In the genomic region with DNA sequence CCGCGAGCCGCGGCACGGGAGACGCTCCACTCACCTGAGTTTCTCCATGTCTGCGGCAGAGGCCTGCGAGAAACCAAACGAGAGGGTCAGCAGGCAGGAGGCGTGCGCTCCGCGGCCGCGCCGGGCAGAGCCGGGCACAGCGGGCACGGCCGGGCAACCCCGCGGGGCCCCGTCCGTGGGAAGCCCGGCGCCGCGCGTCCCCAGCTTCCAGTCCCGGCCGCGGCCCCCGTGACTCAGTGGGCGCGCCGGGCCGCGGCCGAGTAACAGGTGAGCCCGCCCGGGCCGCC, we compare ENCODE assay signal across 16 cellular contexts. TPM values are rescaled to one million over a fixed set of nuclear protein-coding genes. Genes with fewer than 3 reads are reported as not detected.
DNase-seq lines count a peak whose midpoint lies in the region; ATAC-seq, FAIRE-seq and TF ChIP-seq lines count a peak whose summit lies in the region.
"Had no signal": no experiment of that assay in that cellular context is flagged by ENCODE, and none has a peak within 500 bp of the region (broad histone marks: within the 10 kb centered on the region; RNA-seq: fewer than 3 reads in every experiment).

No MANE protein-coding gene starts in this region.

- no peak for FAIRE-seq in GM12891 (lab: Jason Lieb, UNC)
- FAIRE-seq: H54 had no signal

- peak overlapping the region; percentile 58 to 59; a peak in 3 of 4 replicates for H3K4me3 ChIP-seq in SK-N-SH (ENCODE audit: low read depth in 2 of 2, low read length in 1 of 2)
- peak overlapping the region; percentile 28 to 72 for H3K4me3 ChIP-seq in body of pancreas
- H3K4me3 ChIP-seq in lower lobe of right lung = peak overlapping the region; percentile 56
- peak overlapping the region; percentile 12 to 31 for H3K4me3 ChIP-seq in tibial artery
- H3K4me3 ChIP-seq in aorta (ENCODE audit: low read length in 2 of 2) = peak overlapping the region in 1 of 2 donors; percentile 33

- TF ChIP-seq RAD21 in SK-N-SH (IDR thresholded peaks at IDR 0.05; ENCODE audit: low read length) = no peak

- H3K36me3 ChIP-seq in SK-N-SH (replicated peaks in 1 of 2; ENCODE audit: control insufficient read depth in 1 of 2, insufficient read depth in 2 of 2, low read length in 1 of 2) (no peaks in the 10 kb centered on the region), body of pancreas (replicated peaks in 1 of 2; ENCODE audit: insufficient read depth in 1 of 2, low read depth in 2 of 2) (no peaks in the 10 kb centered on the region), lower lobe of right lung (no peaks in the 10 kb centered on the region), tibial artery (no peaks in the 10 kb centered on the region), aorta (ENCODE audit: control insufficient read depth in 1 of 2, insufficient read depth in 2 of 2, low read length in 1 of 2) (no peaks in the 10 kb centered on the region)

- no peak overlapping the region for H3K9ac ChIP-seq in SK-N-SH

- peaks cover 18% of the 10 kb centered on the region for H3K27me3 ChIP-seq in SK-N-SH (ENCODE audit: insufficient read depth)
- no peaks in the 10 kb centered on the region for H3K27me3 ChIP-seq in body of pancreas
- H3K27me3 ChIP-seq in lower lobe of right lung (ENCODE audit: low read depth) = peaks cover 68% of the 10 kb centered on the region
- H3K27me3 ChIP-seq in tibial artery = peaks cover 3 to 95% of the 10 kb centered on the region in 2 donors
- no peaks in the 10 kb centered on the region for H3K27me3 ChIP-seq in aorta (ENCODE audit: control insufficient read depth in 1 of 2, insufficient read depth in 2 of 2, low read length in 1 of 2)

- H3K9me3 ChIP-seq in SK-N-SH = no peaks in the 10 kb centered on the region
- no peaks in the 10 kb centered on the region for H3K9me3 ChIP-seq in body of pancreas
- no peaks in the 10 kb centered on the region for H3K9me3 ChIP-seq in lower lobe of right lung
- H3K9me3 ChIP-seq in tibial artery = no peaks in the 10 kb centered on the region
- no peaks in the 10 kb centered on the region for H3K9me3 ChIP-seq in aorta (ENCODE audit: control insufficient read depth, low read length)

- peak overlapping the region in 1 of 2 experiments; percentile 94; a peak in 2 of 4 replicates for H3K27ac ChIP-seq in SK-N-SH (ENCODE audit: low read depth in 2 of 2, low read length in 1 of 2)
- peak overlapping the region; percentile 74 to 87 (median 79) for H3K27ac ChIP-seq in body of pancreas
- H3K27ac ChIP-seq in lower lobe of right lung = no peak overlapping the region
- no peak overlapping the region for H3K27ac ChIP-seq in tibial artery
- no peak overlapping the region for H3K27ac ChIP-seq in aorta (ENCODE audit: low read depth in 1 of 2, low read length in 2 of 2)
- H3K27ac ChIP-seq: SK-N-MC had no signal

- no peaks in the 10 kb centered on the region for H3F3A ChIP-seq in SK-N-SH (replicated peaks; ENCODE audit: insufficient read depth)

- CTCF ChIA-PET in SK-N-SH (lab: Yijun Ruan, JAX) = interaction anchor here (0.6 to 2.0 kb wide), 7 partner anchors 10 to 183 kb away, joined by 3 to 12 read pairs (median 4); no protein-coding TSS in a partner anchor

- TF ChIP-seq POLR2A in body of pancreas (IDR thresholded peaks at IDR 0.05) = no peak
- no peak for TF ChIP-seq POLR2A in GM12891 (IDR thresholded peaks at IDR 0.05; ENCODE audit: low read depth, low read length)

- POLR2A ChIA-PET in SK-N-SH (lab: Yijun Ruan, JAX) = interaction anchor here (0.6 to 2.9 kb wide), 10 partner anchors 78 to 173 kb away, joined by 3 to 19 read pairs (median 4); no protein-coding TSS in a partner anchor

- intact Hi-C loops in body of pancreas (cut with DNase I) = no loop called here
- intact Hi-C loops in lower lobe of right lung (cut with DNase I) = no loop called here
- intact Hi-C loops in tibial artery (cut with DNase I; ENCODE audit: low total_unique reads) = no loop called here
- intact Hi-C loops in aorta (cut with DNase I) = no loop called here

- peaks cover 0 to 65% of the 10 kb centered on the region in 2 experiments; a peak in 1 of 4 replicates for H3K4me1 ChIP-seq in SK-N-SH (ENCODE audit: control insufficient read depth in 1 of 2, insufficient read depth in 2 of 2, low read depth in 1 of 2, low read length in 1 of 2)
- peaks cover 39% of the 10 kb centered on the region for H3K4me1 ChIP-seq in body of pancreas
- H3K4me1 ChIP-seq in lower lobe of right lung = peaks cover 15% of the 10 kb centered on the region
- H3K4me1 ChIP-seq in tibial artery = peaks cover 0 to 25% (median 21%) of the 10 kb centered on the region in 4 donors
- H3K4me1 ChIP-seq in aorta (ENCODE audit: control insufficient read depth in 1 of 2, insufficient read depth in 2 of 2, low read length in 2 of 2) = no peaks in the 10 kb centered on the region

- DNase-seq in SK-N-SH (no peak), body of pancreas (peak in 1 of 4 donors; percentile 21), lower lobe of right lung (no peak), tibial artery (no peak), GM12891 (ENCODE audit: insufficient read length, low spot score) (no peak), aorta (no peak)
- no peak for DNase-seq in activated CD4-positive, alpha-beta T cell treated with anti-CD3 and anti-CD28 coated beads for 48 hours
- DNase-seq: GDM1; immature natural killer cell; Kasumi-1; NCI-H226; occipital lobe; stimulated activated CD4-positive, alpha-beta T cell treated with anti-CD3 and anti-CD28 coated beads, Interleukin-4, amount 100 ng/mL, for 4 hours had no signal

- no peak overlapping the region for H2AFZ ChIP-seq in SK-N-SH (ENCODE audit: low read depth)

- TF ChIP-seq EP300 in SK-N-SH (IDR thresholded peaks at IDR 0.05; ENCODE audit: borderline replicate concordance in 1 of 2, low read depth in 1 of 2, low read length in 1 of 2) = no peak

- H3K9me2 ChIP-seq in SK-N-SH = no peaks in the 10 kb centered on the region

- peak overlapping the region; percentile 78; the same call in 1 of the 2 replicates for H3K4me2 ChIP-seq in SK-N-SH

- no peaks in the 10 kb centered on the region for H3K79me2 ChIP-seq in SK-N-SH (ENCODE audit: insufficient read depth)

- no peak for ATAC-seq in SK-N-SH treated with all-trans-retinoic acid at 6 μM for 48 hours
- ATAC-seq in body of pancreas = peak; percentile 16
- no peak for ATAC-seq in lower lobe of right lung
- ATAC-seq in aorta (ENCODE audit: low FRiP score) = no peak

- 0% methylated on average over 1 of the region's 42 CpGs for WGBS in SK-N-SH (ENCODE audit: low lambda C conversion rate)
- WGBS in body of pancreas, 2 donors = 1% methylated on average over 41 of the region's 42 CpGs; no CpG with 5 or more reads in 1 of the 2 donors
- WGBS in aorta, 2 donors = 0 to 1% methylated on average over 11 to 42 of the region's 42 CpGs

- no peak for TF ChIP-seq CTCF in SK-N-SH (IDR thresholded peaks at IDR 0.05)
- no peak for TF ChIP-seq CTCF in body of pancreas (IDR thresholded peaks at IDR 0.05)
- TF ChIP-seq CTCF in lower lobe of right lung (IDR thresholded peaks at IDR 0.05) = no peak
- TF ChIP-seq CTCF in tibial artery (IDR thresholded peaks at IDR 0.05) = no peak

- no peaks in the 10 kb centered on the region for H4K20me1 ChIP-seq in SK-N-SH (ENCODE audit: insufficient read depth)

TF ChIP-seq in SK-N-SH, 30 proteins besides CTCF, POLR2A, EP300 and RAD21 (continues in another document):
- no peak for TF ChIP-seq YY1 (IDR thresholded peaks at IDR 0.05; ENCODE audit: low read depth)
- no peak for TF ChIP-seq MEF2A (IDR thresholded peaks at IDR 0.05; ENCODE audit: borderline replicate concordance, low read depth)
- TF ChIP-seq TEAD4 (IDR thresholded peaks at IDR 0.05; ENCODE audit: borderline replicate concordance, insufficient read depth) = no peak
- no peak for TF ChIP-seq NFIC (IDR thresholded peaks at IDR 0.05; ENCODE audit: borderline replicate concordance)
- TF ChIP-seq JUND (IDR thresholded peaks at IDR 0.05) = no peak
- no peak for TF ChIP-seq TAF1 (IDR thresholded peaks at IDR 0.05; ENCODE audit: borderline replicate concordance, low read depth, low read length)
- TF ChIP-seq, protein P1, sequence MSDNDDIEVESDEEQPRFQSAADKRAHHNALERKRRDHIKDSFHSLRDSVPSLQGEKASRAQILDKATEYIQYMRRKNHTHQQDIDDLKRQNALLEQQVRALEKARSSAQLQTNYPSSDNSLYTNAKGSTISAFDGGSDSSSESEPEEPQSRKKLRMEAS (IDR thresholded peaks at IDR 0.05; ENCODE audit: low read depth) = no peak

TF ChIP-seq in SK-N-SH treated with all-trans-retinoic acid at 6 μM for 48 hours, 23 proteins besides CTCF, POLR2A, EP300 and RAD21 (continues in another document):
- TF ChIP-seq, protein P2, sequence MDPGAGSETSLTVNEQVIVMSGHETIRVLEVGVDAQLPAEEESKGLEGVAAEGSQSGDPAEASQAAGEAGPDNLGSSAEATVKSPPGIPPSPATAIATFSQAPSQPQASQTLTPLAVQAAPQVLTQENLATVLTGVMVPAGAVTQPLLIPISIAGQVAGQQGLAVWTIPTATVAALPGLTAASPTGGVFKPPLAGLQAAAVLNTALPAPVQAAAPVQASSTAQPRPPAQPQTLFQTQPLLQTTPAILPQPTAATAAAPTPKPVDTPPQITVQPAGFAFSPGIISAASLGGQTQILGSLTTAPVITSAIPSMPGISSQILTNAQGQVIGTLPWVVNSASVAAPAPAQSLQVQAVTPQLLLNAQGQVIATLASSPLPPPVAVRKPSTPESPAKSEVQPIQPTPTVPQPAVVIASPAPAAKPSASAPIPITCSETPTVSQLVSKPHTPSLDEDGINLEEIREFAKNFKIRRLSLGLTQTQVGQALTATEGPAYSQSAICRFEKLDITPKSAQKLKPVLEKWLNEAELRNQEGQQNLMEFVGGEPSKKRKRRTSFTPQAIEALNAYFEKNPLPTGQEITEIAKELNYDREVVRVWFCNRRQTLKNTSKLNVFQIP (CRISPR knock-in tag; IDR thresholded peaks at IDR 0.05; ENCODE audit: borderline replicate concordance, low read depth) = no peak

TF ChIP-seq in GM12891, 5 proteins besides CTCF, POLR2A, EP300 and RAD21:
- no peak for TF ChIP-seq POU2F2 (IDR thresholded peaks at IDR 0.05; ENCODE audit: low read depth, low read length)
- TF ChIP-seq TAF1 (IDR thresholded peaks at IDR 0.05; ENCODE audit: low read depth, low read length) = no peak
- no peak for TF ChIP-seq SPI1 (IDR thresholded peaks at IDR 0.05; ENCODE audit: low read depth, low read length)
- no peak for TF ChIP-seq PAX5 (IDR thresholded peaks at IDR 0.05; ENCODE audit: insufficient read depth, low read length, severe bottlenecking)
- TF ChIP-seq POLR2AphosphoS5 (IDR thresholded peaks at IDR 0.05; ENCODE audit: low read depth, low read length) = no peak

RNA-seq across cellular contexts. Expression of gene BEGAIN, which starts 19.4 kb away (rescaled TPM):
- polyA plus RNA-seq in SK-N-SH (2012; rRNA removed) (4.2 and 4.4 TPM in 2 replicates), aorta (under 1 TPM; 0.28 to 0.38 TPM)
- polyA plus RNA-seq in SK-N-SH (2012; cell fraction: cytosol; rRNA removed) = 1.9 and 4.4 TPM in 2 replicates
- 23.8 and 41.4 TPM in 2 replicates for polyA plus RNA-seq in SK-N-SH (2012; cell fraction: nucleus; rRNA removed)
- total RNA-seq in body of pancreas (10 to 100 TPM; 23.9 to 28.7 TPM), lower lobe of right lung (1.3 TPM), aorta (1 to 10 TPM; 1.6 to 2.6 TPM)
- polyA plus RNA-seq in GM12891 (2012; ENCODE audit: low read depth, missing spikeins) = 0.08 TPM
- polyA plus RNA-seq: immature natural killer cell had no signal

Comparison
In these comparisons a context has a peak if more than half of its experiments do, and no peak if none do; other contexts are left out.
1. H3K27ac ChIP-seq: peak in body of pancreas (4 of 4); none in lower lobe of right lung (single experiment), tibial artery (0 of 2) and aorta (0 of 2).
2. RNA of gene BEGAIN, which starts 19.4 kb away (total RNA-seq): 23.9 to 28.7 TPM in body of pancreas; 1.6 to 2.6 TPM in aorta and 1.3 TPM in lower lobe of right lung (single experiment); every median in the first group is over 4 times any median in the second.